Comparison of ENCODE assay signal across 17 cellular contexts in the genomic region with DNA sequence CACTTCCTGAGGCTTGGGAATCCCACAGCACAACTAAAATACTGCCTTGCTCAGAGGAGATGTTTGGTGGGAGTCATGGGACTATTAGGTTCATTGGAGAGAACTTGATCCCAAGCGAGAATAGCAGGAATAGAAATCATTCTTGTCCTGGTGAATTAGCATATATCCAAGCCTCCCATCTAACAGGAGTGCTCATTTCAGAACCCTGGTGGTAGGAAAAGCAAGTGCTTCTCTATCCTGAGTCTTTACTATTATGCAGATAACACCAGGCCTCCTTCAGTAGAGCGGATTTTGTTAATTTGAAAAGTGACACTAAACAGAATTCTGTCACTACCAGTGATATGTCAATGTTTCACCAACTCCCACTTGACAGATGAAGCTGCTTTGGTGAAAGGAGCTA.
DNase-seq lines count a peak whose midpoint lies in the region; ATAC-seq and TF ChIP-seq lines count a peak whose summit lies in the region.
"Had no signal": no experiment of that assay in that cellular context is flagged by ENCODE, and none has a peak within 500 bp of the region (broad histone marks: within the 10 kb centered on the region; RNA-seq: fewer than 3 reads in every experiment).

No MANE protein-coding gene starts in this region.

- H3K4me1 ChIP-seq in HCT116 (ENCODE audit: control insufficient read depth in 1 of 2, insufficient read depth in 2 of 2, low read length in 2 of 2) (no peaks in the 10 kb centered on the region), aorta (ENCODE audit: control insufficient read depth in 1 of 2, insufficient read depth in 2 of 2, low read length in 2 of 2) (no peaks in the 10 kb centered on the region)
- H3K4me1 ChIP-seq: Peyer's patch had no signal

- no peaks in the 10 kb centered on the region for H3K9me2 ChIP-seq in HCT116 (ENCODE audit: insufficient read depth)
- H3K9me2 ChIP-seq: SK-N-SH had no signal

- H3K4me3 ChIP-seq in HCT116 (replicated peaks in 1 of 2; ENCODE audit: low read depth in 1 of 2, low read length in 2 of 2) = no peak overlapping the region
- no peak overlapping the region for H3K4me3 ChIP-seq in astrocyte of the cerebellum (ENCODE audit: low read depth, low read length)
- H3K4me3 ChIP-seq in aorta (ENCODE audit: low read length in 2 of 2) = no peak overlapping the region
- H3K4me3 ChIP-seq: K562, Peyer's patch had no signal

- ATAC-seq in HCT116 (no peak), aorta (ENCODE audit: low FRiP score) (no peak)
- ATAC-seq: K562, Right ventricle myocardium inferior had no signal

- 87 to 91% methylated on average over 2 of the region's 2 CpGs for WGBS in aorta, 2 donors

- in situ Hi-C loops in astrocyte of the cerebellum (cut with HindIII; ENCODE audit: low sequenced_read_pairs) = no loop called here

- TF ChIP-seq CTCF in HCT116 (IDR thresholded peaks at IDR 0.05 in 2 of 3, conservative IDR thresholded peaks at IDR 0.05 in 1 of 3; ENCODE audit: borderline replicate concordance in 1 of 3, insufficient read depth in 1 of 3, low read depth in 2 of 3, low read length in 2 of 3) (peak in 2 of 3 experiments; percentile 19 to 22; a peak in 2 of 6 replicates), astrocyte of the cerebellum (IDR thresholded peaks at IDR 0.05; ENCODE audit: low read depth, low read length, missing control alignments) (peak; percentile 22)

- H3K27ac ChIP-seq in HCT116 (ENCODE audit: low read depth, low read length) = no peak overlapping the region
- H3K27ac ChIP-seq in aorta (ENCODE audit: low read depth in 1 of 2, low read length in 2 of 2) = no peak overlapping the region
- H3K27ac ChIP-seq: Peyer's patch had no signal

- H3K9ac ChIP-seq in HCT116 (ENCODE audit: low read length) = no peak overlapping the region
- H3K9ac ChIP-seq: SK-N-SH had no signal

- DNase-seq in Ammon's horn (ENCODE audit: low spot score) (peak; percentile 12), HCT116 (ENCODE audit: low read depth, low spot score) (no peak), astrocyte of the cerebellum (ENCODE audit: low read depth) (no peak), left kidney (ENCODE audit: low read depth, low spot score) (peak; percentile 15), SKM-1 treated with dmso at 0.1 percent for 144 hours (lab: John Stamatoyannopoulos, UW; ENCODE audit: unreplicated experiment) (no peak), aorta (no peak), glomerular visceral epithelial cell (ENCODE audit: extremely low spot score) (no peak)
- DNase-seq in stimulated activated CD4-positive, alpha-beta T cell treated with anti-CD3 and anti-CD28 coated beads, Interleukin-4, amount 100 ng/mL, for 1 hour = no peak
- DNase-seq: CD4-positive, CD25-positive, alpha-beta regulatory T cell; DMS53; NCI-H1436 treated with DMSO at 0.1 percent for 48 hours; NCI-H2081; NCI-H2227 treated with DMSO at 0.1 percent for 48 hours; Peyer's patch; SK-N-SH had no signal

- POLR2A ChIA-PET in HCT116 (lab: Charles Lee) = no interaction called here

- H3K79me2 ChIP-seq in HCT116 (ENCODE audit: insufficient read depth, low read length) = no peaks in the 10 kb centered on the region

- CTCF ChIA-PET in HCT116 (lab: Charles Lee) = no interaction called here

- no TSS peak for BruUV-seq in HCT116 (replicated peaks; lab: Mats Ljungman, UMichigan)

- H2AFZ ChIP-seq in HCT116 (ENCODE audit: low read depth, low read length, poor library complexity, severe bottlenecking) = no peak overlapping the region

- TF ChIP-seq POLR2A in HCT116 (IDR thresholded peaks at IDR 0.05; ENCODE audit: borderline replicate concordance, extremely low read depth, insufficient read depth, insufficient read length) = no peak

- no peak for TF ChIP-seq RAD21 in HCT116 (IDR thresholded peaks at IDR 0.05; ENCODE audit: low read depth)

- no peak overlapping the region for H3K4me2 ChIP-seq in HCT116 (ENCODE audit: low read length)
- H3K4me2 ChIP-seq: SK-N-SH had no signal

- peaks cover 73% of the 10 kb centered on the region for H3K27me3 ChIP-seq in HCT116 (ENCODE audit: insufficient read depth, low read length)
- H3K27me3 ChIP-seq in aorta (ENCODE audit: control insufficient read depth in 1 of 2, insufficient read depth in 2 of 2, low read length in 1 of 2) = no peaks in the 10 kb centered on the region
- H3K27me3 ChIP-seq: Peyer's patch had no signal

- H4K20me1 ChIP-seq in HCT116 (ENCODE audit: insufficient read depth) = no peaks in the 10 kb centered on the region

- intact Hi-C loops in HCT116 (cut with micrococcal nuclease) = loop anchor here (10.0 kb wide), 2 partner anchors 924 to 1134 kb away; no protein-coding TSS in a partner anchor
- intact Hi-C loops in aorta (cut with DNase I) = no loop called here

- H3K36me3 ChIP-seq in HCT116 (ENCODE audit: control insufficient read depth in 1 of 2, insufficient read depth in 2 of 2, low read length in 2 of 2) (no peaks in the 10 kb centered on the region), aorta (ENCODE audit: control insufficient read depth in 1 of 2, insufficient read depth in 2 of 2, low read length in 1 of 2) (no peaks in the 10 kb centered on the region)
- H3K36me3 ChIP-seq: Peyer's patch had no signal

- RAD21 ChIA-PET in HCT116 (lab: Charles Lee; ENCODE audit: low non-redundant PET in 1 of 2, low total read pairs in 2 of 2, uncharacterized antibody in 2 of 2, unreplicated experiment in 2 of 2) = no interaction called here

- H3K9me3 ChIP-seq in HCT116 (ENCODE audit: control insufficient read depth in 1 of 2, insufficient read depth in 1 of 2, low read depth in 1 of 2, low read length in 2 of 2) (no peaks in the 10 kb centered on the region), aorta (ENCODE audit: control insufficient read depth, low read length) (no peaks in the 10 kb centered on the region)
- H3K9me3 ChIP-seq: Peyer's patch, SK-N-SH had no signal

TF ChIP-seq in HCT116, 20 proteins besides CTCF, POLR2A, EP300 and RAD21:
- TF ChIP-seq EGR1 (IDR thresholded peaks at IDR 0.05; ENCODE audit: low read depth) (no peak), POLR2AphosphoS5 (IDR thresholded peaks at IDR 0.05; ENCODE audit: low read depth, low read length) (no peak), ELF1 (IDR thresholded peaks at IDR 0.05; ENCODE audit: borderline replicate concordance, low read depth) (no peak), CEBPB (IDR thresholded peaks at IDR 0.05; ENCODE audit: low read depth) (no peak), CBX3 (IDR thresholded peaks at IDR 0.05; ENCODE audit: low read depth) (no peak), EZH2phosphoT487 (IDR thresholded peaks at IDR 0.05; ENCODE audit: borderline replicate concordance) (no peak), ZFX (IDR thresholded peaks at IDR 0.05) (no peak)
- TF ChIP-seq, protein P1, sequence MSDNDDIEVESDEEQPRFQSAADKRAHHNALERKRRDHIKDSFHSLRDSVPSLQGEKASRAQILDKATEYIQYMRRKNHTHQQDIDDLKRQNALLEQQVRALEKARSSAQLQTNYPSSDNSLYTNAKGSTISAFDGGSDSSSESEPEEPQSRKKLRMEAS (IDR thresholded peaks at IDR 0.05) = no peak

Comparison
In these comparisons a context has a peak if more than half of its experiments do, and no peak if none do; other contexts are left out.
1. DNase-seq: peak in Ammon's horn (single experiment) and left kidney (single experiment); none in HCT116 (single experiment), astrocyte of the cerebellum (single experiment), SKM-1 treated with dmso at 0.1 percent for 144 hours (single experiment), aorta (0 of 2), stimulated activated CD4-positive, alpha-beta T cell treated with anti-CD3 and anti-CD28 coated beads, Interleukin-4, amount 100 ng/mL, for 1 hour (single experiment) and glomerular visceral epithelial cell (single experiment).